30 cellular contexts compared by ENCODE assay signal in genomic region chr1:191615422-191615821, GRCh38.
"Had no signal": no experiment of that assay in that cellular context is flagged by ENCODE, and none has a peak within 500 bp of the region (broad histone marks: within the 10 kb centered on the region; RNA-seq: fewer than 3 reads in every experiment).

No MANE protein-coding gene starts in this region.

- H3K9me3 Mint-ChIP-seq: activated naive CD8-positive, alpha-beta T cell treated with anti-CD3 and anti-CD28 coated beads, Interleukin-2, amount 50 U/mL, for 24 hours; brain; WTC11 had no signal

- H3K4me1 Mint-ChIP-seq: activated CD4-positive, alpha-beta memory T cell treated with anti-CD3 and anti-CD28 coated beads, Interleukin-2, amount 10 ng/mL, durations not matched to agents 7 days and 5 days; activated CD4-positive, alpha-beta T cell treated with anti-CD3 and anti-CD28 coated beads for 36 hours; activated CD4-positive, alpha-beta T cell treated with anti-CD3 and anti-CD28 coated beads, Interleukin-2, amount 10 ng/mL, durations not matched to agents 7 days and 5 days; activated CD8-positive, alpha-beta memory T cell treated with anti-CD3 and anti-CD28 coated beads, Interleukin-2, amount 10 ng/mL, durations not matched to agents 7 days and 5 days; activated naive CD4-positive, alpha-beta T cell treated with anti-CD3 and anti-CD28 coated beads, Interleukin-2, amount 10 ng/mL, durations not matched to agents 7 days and 5 days; activated naive CD8-positive, alpha-beta T cell treated with anti-CD3 and anti-CD28 coated beads, Interleukin-2, amount 50 U/mL, for 24 hours; WTC11 had no signal

- H3K4me2 ChIP-seq: KMS-11 had no signal

- H3K9ac ChIP-seq: KMS-11 had no signal

- H3K4me3 Mint-ChIP-seq: activated CD4-positive, alpha-beta memory T cell treated with anti-CD3 and anti-CD28 coated beads, Interleukin-2, amount 10 ng/mL, durations not matched to agents 7 days and 5 days; activated CD4-positive, alpha-beta T cell treated with anti-CD3 and anti-CD28 coated beads for 36 hours; activated CD4-positive, alpha-beta T cell treated with anti-CD3 and anti-CD28 coated beads, Interleukin-2, amount 10 ng/mL, durations not matched to agents 7 days and 5 days; activated CD8-positive, alpha-beta memory T cell treated with anti-CD3 and anti-CD28 coated beads, Interleukin-2, amount 10 ng/mL, durations not matched to agents 7 days and 5 days; activated naive CD4-positive, alpha-beta T cell treated with anti-CD3 and anti-CD28 coated beads, Interleukin-2, amount 10 ng/mL, durations not matched to agents 7 days and 5 days; activated naive CD8-positive, alpha-beta T cell; activated naive CD8-positive, alpha-beta T cell treated with anti-CD3 and anti-CD28 coated beads, Interleukin-2, amount 50 U/mL, for 24 hours; brain; WTC11 had no signal

- H3K27me3 Mint-ChIP-seq: activated CD4-positive, alpha-beta memory T cell treated with anti-CD3 and anti-CD28 coated beads, Interleukin-2, amount 10 ng/mL, durations not matched to agents 7 days and 5 days; activated CD4-positive, alpha-beta T cell treated with anti-CD3 and anti-CD28 coated beads for 36 hours; activated CD4-positive, alpha-beta T cell treated with anti-CD3 and anti-CD28 coated beads, Interleukin-2, amount 10 ng/mL, durations not matched to agents 7 days and 5 days; activated CD8-positive, alpha-beta memory T cell treated with anti-CD3 and anti-CD28 coated beads, Interleukin-2, amount 10 ng/mL, durations not matched to agents 7 days and 5 days; activated naive CD4-positive, alpha-beta T cell treated with anti-CD3 and anti-CD28 coated beads, Interleukin-2, amount 10 ng/mL, durations not matched to agents 7 days and 5 days; activated naive CD8-positive, alpha-beta T cell; activated naive CD8-positive, alpha-beta T cell treated with anti-CD3 and anti-CD28 coated beads, Interleukin-2, amount 50 U/mL, for 24 hours; brain had no signal

- H3K27ac ChIP-seq: KMS-11, RWPE1 had no signal

- ATAC-seq: activated CD4-positive, alpha-beta T cell treated with anti-CD3 and anti-CD28 coated beads for 36 hours; activated CD4-positive, CD25-positive, alpha-beta regulatory T cell treated with anti-CD3 and anti-CD28 coated beads, Interleukin-2, amount 50 U/mL, for 24 hours; activated CD8-positive, alpha-beta memory T cell treated with anti-CD3 and anti-CD28 coated beads, Interleukin-2, amount 10 ng/mL, durations not matched to agents 7 days and 5 days; activated naive CD8-positive, alpha-beta T cell treated with anti-CD3 and anti-CD28 coated beads, Interleukin-2, amount 50 U/mL, for 24 hours; Right ventricle myocardium inferior; WTC11 had no signal

- H3K27ac Mint-ChIP-seq: activated CD4-positive, alpha-beta memory T cell treated with anti-CD3 and anti-CD28 coated beads, Interleukin-2, amount 10 ng/mL, durations not matched to agents 7 days and 5 days; activated CD4-positive, alpha-beta T cell treated with anti-CD3 and anti-CD28 coated beads for 36 hours; activated CD4-positive, alpha-beta T cell treated with anti-CD3 and anti-CD28 coated beads, Interleukin-2, amount 10 ng/mL, durations not matched to agents 7 days and 5 days; activated CD8-positive, alpha-beta memory T cell treated with anti-CD3 and anti-CD28 coated beads, Interleukin-2, amount 10 ng/mL, durations not matched to agents 7 days and 5 days; activated naive CD4-positive, alpha-beta T cell treated with anti-CD3 and anti-CD28 coated beads, Interleukin-2, amount 10 ng/mL, durations not matched to agents 7 days and 5 days; activated naive CD8-positive, alpha-beta T cell; activated naive CD8-positive, alpha-beta T cell treated with anti-CD3 and anti-CD28 coated beads, Interleukin-2, amount 50 U/mL, for 24 hours; brain; WTC11 had no signal

- H3K36me3 Mint-ChIP-seq: activated CD8-positive, alpha-beta memory T cell treated with anti-CD3 and anti-CD28 coated beads, Interleukin-2, amount 10 ng/mL, durations not matched to agents 7 days and 5 days; activated naive CD4-positive, alpha-beta T cell treated with anti-CD3 and anti-CD28 coated beads, Interleukin-2, amount 10 ng/mL, durations not matched to agents 7 days and 5 days; activated naive CD8-positive, alpha-beta T cell; brain; WTC11 had no signal

- DNase-seq: activated CD4-positive, alpha-beta memory T cell treated with anti-CD3 and anti-CD28 coated beads, Interleukin-2, amount 10 ng/mL, durations not matched to agents 7 days and 5 days; activated CD4-positive, alpha-beta T cell treated with anti-CD3 and anti-CD28 coated beads for 36 hours; activated CD4-positive, alpha-beta T cell treated with anti-CD3 and anti-CD28 coated beads, Interleukin-2, amount 10 ng/mL, durations not matched to agents 7 days and 5 days; activated CD8-positive, alpha-beta memory T cell treated with anti-CD3 and anti-CD28 coated beads for 24 hours; activated CD8-positive, alpha-beta memory T cell treated with anti-CD3 and anti-CD28 coated beads, Interleukin-2, amount 10 ng/mL, durations not matched to agents 7 days and 5 days; activated CD8-positive, alpha-beta memory T cell treated with anti-CD3 and anti-CD28 coated beads, Interleukin-2, amount 50 U/mL, for 48 hours; activated effector memory CD4-positive, alpha-beta T cell treated with Interleukin-2 at 50 U/mL for 16 hours; activated naive CD4-positive, alpha-beta T cell treated with anti-CD3 and anti-CD28 coated beads, Interleukin-2, amount 10 ng/mL, durations not matched to agents 7 days and 5 days; activated naive CD8-positive, alpha-beta T cell treated with anti-CD3 and anti-CD28 coated beads, Interleukin-2, amount 50 U/mL, for 24 hours; activated T-cell treated with anti-CD3 and anti-CD28 coated beads, Interleukin-2, amount 50 U/mL, for 48 hours; anterior cingulate cortex; caudate nucleus; cerebellar nuclear complex; MM.1S; MV-4-11; NCI-H1092; NCI-H1436 treated with DMSO at 0.1 percent for 48 hours; NCI-H1694 treated with DMSO at 0.1 percent for 48 hours; NCI-H2029; NCI-H345; NCI-H524 treated with DMSO at 0.1 percent for 48 hours; SIG-M5; T1000 had no signal
